ENCODE assay signal across 8 cellular contexts in genomic region chr16:82651921-82652601, GRCh38. TPM values are rescaled to one million over a fixed set of nuclear protein-coding genes. Genes with fewer than 3 reads are reported as not detected.
DNase-seq lines count a peak whose midpoint lies in the region; ATAC-seq and TF ChIP-seq lines count a peak whose summit lies in the region.

No MANE protein-coding gene starts in this region.

- TF ChIP-seq CTCF in heart right ventricle (IDR thresholded peaks at IDR 0.05) (no peak), GM13976 (IDR thresholded peaks at IDR 0.05; ENCODE audit: borderline replicate concordance, control extremely low read depth, extremely low read depth, insufficient read depth, missing control alignments) (no peak), GM23338 (conservative IDR thresholded peaks at IDR 0.05; ENCODE audit: low read depth in 2 of 2) (no peak)

- DNase-seq in heart right ventricle: no peak
- no peak for DNase-seq in left ventricle myocardium superior
- no peak for DNase-seq in T-cell
- DNase-seq in stimulated activated naive CD8-positive, alpha-beta T cell treated with anti-CD3 and anti-CD28 coated beads, Interleukin-15, amount 100 ng/mL, for 72 hours: peak; percentile 39 to 42
- DNase-seq in GM13976 (ENCODE audit: low spot score): no peak
- no peak for DNase-seq in GM23338 (ENCODE audit: low spot score)
- DNase-seq in NCI-H187 (lab: John Stamatoyannopoulos, UW): no peak

- H3K9me3 Mint-ChIP-seq in T-cell (no peaks in the 10 kb centered on the region), GM23338 (no peaks in the 10 kb centered on the region)
- H3K9me3 Mint-ChIP-seq in stimulated activated naive CD8-positive, alpha-beta T cell treated with anti-CD3 and anti-CD28 coated beads, Interleukin-15, amount 100 ng/mL, for 72 hours: peaks cover 8 to 10% of the 10 kb centered on the region in 2 donors

- H3K36me3 Mint-ChIP-seq in T-cell (no peaks in the 10 kb centered on the region), GM23338 (ENCODE audit: low read depth) (no peaks in the 10 kb centered on the region; the same call in 2 of the 3 replicates)

- POLR2A ChIA-PET in T-cell (lab: Charles Lee): interaction anchor here (0.5 to 0.7 kb wide), 3 partner anchors 9 to 1036 kb away, joined by 3 to 11 read pairs (median 3); no protein-coding TSS in a partner anchor

- H3F3A ChIP-seq in GM23338 (replicated peaks; ENCODE audit: low read depth): no peaks in the 10 kb centered on the region

- no peaks in the 10 kb centered on the region for H3K36me3 ChIP-seq in heart right ventricle
- H3K36me3 ChIP-seq in GM23338 (ENCODE audit: insufficient read depth): no peaks in the 10 kb centered on the region

- peaks cover 21% of the 10 kb centered on the region for H3K9me2 ChIP-seq in GM23338 (ENCODE audit: insufficient read depth)

- intact Hi-C loops in heart right ventricle (cut with DNase I) (loop anchor here in 1 of 10 donors (5.0 kb wide), 1 partner anchor 45 kb away; no protein-coding TSS in a partner anchor), left ventricle myocardium superior (cut with micrococcal nuclease) (no loop called here)

- H3K27ac Mint-ChIP-seq in T-cell (peak overlapping the region; percentile 85 to 95), GM23338 (no peak overlapping the region)
- peak overlapping the region; percentile 95 to 96 for H3K27ac Mint-ChIP-seq in stimulated activated naive CD8-positive, alpha-beta T cell treated with anti-CD3 and anti-CD28 coated beads, Interleukin-15, amount 100 ng/mL, for 72 hours

- ATAC-seq in heart right ventricle (peak in 4 of 8 donors; percentile 13 to 46 (median 29)), left ventricle myocardium superior (no peak), HG03060 (IDR thresholded peaks at IDR 0.05; ENCODE audit: low read depth, unreplicated experiment) (peak; percentile 46), T-cell (replicated peaks in 1 of 4) (peak in 1 of 4 experiments; percentile 10), GM23338 (no peak)
- peak; percentile 17 for ATAC-seq in stimulated activated naive CD8-positive, alpha-beta T cell treated with anti-CD3 and anti-CD28 coated beads, Interleukin-15, amount 100 ng/mL, for 72 hours

- H3K4me3 Mint-ChIP-seq in T-cell: peak overlapping the region; percentile 42 to 65 (median 44)
- H3K4me3 Mint-ChIP-seq in stimulated activated naive CD8-positive, alpha-beta T cell treated with anti-CD3 and anti-CD28 coated beads, Interleukin-15, amount 100 ng/mL, for 72 hours: peak overlapping the region; percentile 51 to 59
- H3K4me3 Mint-ChIP-seq in GM23338: no peak overlapping the region

- H3K9me3 ChIP-seq in heart right ventricle: no peaks in the 10 kb centered on the region

- H3K4me3 ChIP-seq in heart right ventricle: peak overlapping the region in 4 of 10 donors; percentile 11 to 21 (median 15)
- no peak overlapping the region for H3K4me3 ChIP-seq in GM23338

- H3K27me3 ChIP-seq in heart right ventricle: no peaks in the 10 kb centered on the region
- H3K27me3 ChIP-seq in GM23338 (ENCODE audit: insufficient read depth): no peaks in the 10 kb centered on the region

- 55 to 62% methylated on average over 7 of the region's 7 CpGs for WGBS in heart right ventricle, 2 donors

- H3K4me2 ChIP-seq in GM23338: no peak overlapping the region

- H4K20me1 ChIP-seq in GM23338 (replicated peaks; ENCODE audit: insufficient read depth): no peaks in the 10 kb centered on the region

- CTCF ChIA-PET in T-cell (lab: Charles Lee): interaction anchor here in 1 of 2 donors (1.3 to 5.9 kb wide), 2 partner anchors 10 to 15 kb away, joined by 3 to 46 read pairs; no protein-coding TSS in a partner anchor

- H3K27me3 Mint-ChIP-seq in T-cell (no peaks in the 10 kb centered on the region), GM23338 (ENCODE audit: insufficient read depth, low read depth, poor library complexity) (peaks cover 2% of the 10 kb centered on the region)
- H3K27me3 Mint-ChIP-seq in stimulated activated naive CD8-positive, alpha-beta T cell treated with anti-CD3 and anti-CD28 coated beads, Interleukin-15, amount 100 ng/mL, for 72 hours: peaks cover 10% of the 10 kb centered on the region

- H3K79me2 ChIP-seq in GM23338 (replicated peaks; ENCODE audit: insufficient read depth): no peaks in the 10 kb centered on the region

- H3K27ac ChIP-seq in heart right ventricle: peak overlapping the region in 8 of 10 donors; percentile 16 to 74 (median 46)
- no peak overlapping the region for H3K27ac ChIP-seq in GM23338 (ENCODE audit: low read depth)

- in situ Hi-C loops in GM13976 (cut with MboI; ENCODE audit: low sequenced_read_pairs, unreplicated experiment): no loop called here

- H3K4me1 Mint-ChIP-seq in T-cell: peaks cover 67 to 83% (median 80%) of the 10 kb centered on the region in 3 donors
- peaks cover 78% of the 10 kb centered on the region for H3K4me1 Mint-ChIP-seq in stimulated activated naive CD8-positive, alpha-beta T cell treated with anti-CD3 and anti-CD28 coated beads, Interleukin-15, amount 100 ng/mL, for 72 hours
- H3K4me1 Mint-ChIP-seq in GM23338: peaks cover 7% of the 10 kb centered on the region; the same call in 2 of the 3 replicates

- peaks cover 11 to 58% (median 42%) of the 10 kb centered on the region in 9 donors for H3K4me1 ChIP-seq in heart right ventricle
- H3K4me1 ChIP-seq in GM23338 (ENCODE audit: insufficient read depth): no peaks in the 10 kb centered on the region

- no peak overlapping the region for H2AFZ ChIP-seq in GM23338

TF ChIP-seq in GM23338, 12 proteins besides CTCF, POLR2A, EP300 and RAD21:
- TF ChIP-seq POLR2AphosphoS5 (IDR thresholded peaks at IDR 0.05; ENCODE audit: low read depth) (no peak), REST (IDR thresholded peaks at IDR 0.05; ENCODE audit: unreplicated experiment) (no peak)

RNA-seq across cellular contexts. Expression of gene CDH13, which starts 25.3 kb away (rescaled TPM):
- 100 to 1,000 TPM; 126 to 221 (median 173) TPM for total RNA-seq in heart right ventricle
- 10 to 100 TPM; 15.5 to 40.9 TPM for polyA plus RNA-seq in heart right ventricle
- 167 TPM for total RNA-seq in left ventricle myocardium superior
- not detected for total RNA-seq in T-cell
- 4.4 and 13.6 TPM in 2 replicates for total RNA-seq in GM23338 (2014; rRNA removed; shearing (Covaris generic))
- 1.2 and 1.6 TPM in 2 replicates for polyA plus RNA-seq in GM23338 (2016; fragmentation: Nextera tagmentation; extraction: Ambion mirVana)

Comparison
In these comparisons a context has a peak if more than half of its experiments do, and no peak if none do; other contexts are left out.
1. ATAC-seq: peak in HG03060 (single experiment) and stimulated activated naive CD8-positive, alpha-beta T cell treated with anti-CD3 and anti-CD28 coated beads, Interleukin-15, amount 100 ng/mL, for 72 hours (single experiment); none in left ventricle myocardium superior (single experiment) and GM23338 (single experiment).
2. DNase-seq: peak in stimulated activated naive CD8-positive, alpha-beta T cell treated with anti-CD3 and anti-CD28 coated beads, Interleukin-15, amount 100 ng/mL, for 72 hours (2 of 2); none in heart right ventricle (0 of 2), left ventricle myocardium superior (single experiment), T-cell (0 of 34), GM13976 (single experiment), GM23338 (single experiment) and NCI-H187 (0 of 2).